Comparison of ENCODE assay signal across 20 cellular contexts in genomic region chr11:70581991-70582885, GRCh38.
A peak's percentile ranks its signal among the peaks of the same experiment; 100 is the strongest.
DNase-seq lines count a peak whose midpoint lies in the region; ATAC-seq, FAIRE-seq and TF ChIP-seq lines count a peak whose summit lies in the region.
"Had no signal": no experiment of that assay in that cellular context is flagged by ENCODE, and none has a peak within 500 bp of the region (broad histone marks: within the 10 kb centered on the region; RNA-seq: fewer than 3 reads in every experiment).

No MANE protein-coding gene starts in this region.

- H3K4me3 Mint-ChIP-seq in H9 = no peak overlapping the region
- H3K4me3 Mint-ChIP-seq: GM23338 had no signal

- TF ChIP-seq RAD21 in H1 (IDR thresholded peaks at IDR 0.05 in 1 of 2, conservative IDR thresholded peaks at IDR 0.05 in 1 of 2; ENCODE audit: low read depth in 2 of 2, low read length in 2 of 2) = no peak

- H4K8ac ChIP-seq in H9 (replicated peaks; ENCODE audit: insufficient read length, low read depth, low read length) (no peak overlapping the region), H1 (ENCODE audit: extremely low read depth, insufficient read depth, low read length) (peak overlapping the region; percentile 12; the same call in 1 of the 2 replicates)

- H2BK12ac ChIP-seq in H9 (ENCODE audit: insufficient read length, low read depth, low read length) = no peak overlapping the region
- H2BK12ac ChIP-seq in H1 (ENCODE audit: low read depth, low read length) = no peak overlapping the region

- H2BK20ac ChIP-seq in H9 (ENCODE audit: low read depth, low read length, poor library complexity, severe bottlenecking) (no peak overlapping the region), H1 (ENCODE audit: low read length) (no peak overlapping the region)

- H3K27me3 Mint-ChIP-seq in H9 (ENCODE audit: low read depth) = peaks cover 2% of the 10 kb centered on the region

- H2AFZ ChIP-seq in H9 (ENCODE audit: low read length) = no peak overlapping the region
- no peak overlapping the region for H2AFZ ChIP-seq in H1 (ENCODE audit: low read length)
- H2AFZ ChIP-seq: GM23338 had no signal

- no peak for FAIRE-seq in H1 (lab: Jason Lieb, UNC)
- FAIRE-seq: GM12878 had no signal

- H3K18ac ChIP-seq in H9 (ENCODE audit: insufficient read length, low read depth, low read length) = no peak overlapping the region
- no peak overlapping the region for H3K18ac ChIP-seq in H1 (ENCODE audit: extremely low read depth, low read length)

- H3K79me1 ChIP-seq in H9 (ENCODE audit: insufficient read depth, low read depth, low read length, poor library complexity, severe bottlenecking) = no peaks in the 10 kb centered on the region
- H3K79me1 ChIP-seq in H1 (ENCODE audit: low read depth, low read length) = peaks cover 4% of the 10 kb centered on the region; the same call in 1 of the 2 replicates

- no peak overlapping the region for H3K56ac ChIP-seq in H9 (ENCODE audit: insufficient read length, low read depth, low read length)
- H3K56ac ChIP-seq in H1 (replicated peaks; ENCODE audit: insufficient read length, low read depth, low read length) = no peak overlapping the region

- H3K23me2 ChIP-seq in H9 (ENCODE audit: insufficient read length, low read depth, low read length, poor library complexity, severe bottlenecking) = no peaks in the 10 kb centered on the region
- peaks cover 6% of the 10 kb centered on the region; the same call in 1 of the 2 replicates for H3K23me2 ChIP-seq in H1 (ENCODE audit: low read depth, low read length)

- intact Hi-C loops in Panc1 (cut with micrococcal nuclease; ENCODE audit: unreplicated experiment) = no loop called here
- intact Hi-C loops in posterior cingulate gyrus (cut with DNase I) = no loop called here

- TF ChIP-seq POLR2A in H1 (IDR thresholded peaks at IDR 0.05; ENCODE audit: control extremely low read depth in 1 of 2, low read depth in 2 of 2, low read length in 2 of 2) (no peak), gastroesophageal sphincter (IDR thresholded peaks at IDR 0.05) (no peak)

- H3K4me1 ChIP-seq in H9 (ENCODE audit: insufficient read depth, low read length) (no peaks in the 10 kb centered on the region), Panc1 (ENCODE audit: control insufficient read depth, insufficient read depth, low read length) (no peaks in the 10 kb centered on the region), H1 (replicated peaks in 1 of 4; ENCODE audit: control insufficient read depth in 3 of 4, insufficient read depth in 4 of 4, low read length in 3 of 4) (peaks cover 0 to 7% (median 4%) of the 10 kb centered on the region in 4 experiments; a peak in 3 of 7 replicates), gastroesophageal sphincter (no peaks in the 10 kb centered on the region)
- H3K4me1 ChIP-seq: SJSA1 had no signal

- H2AK5ac ChIP-seq in H9 (ENCODE audit: insufficient read length, low read length) (no peak overlapping the region), H1 (ENCODE audit: low read depth, low read length) (no peak overlapping the region)

- no peak overlapping the region for H3T11ph ChIP-seq in H9 (ENCODE audit: low read length)

- in situ Hi-C loops in Panc1 (cut with HindIII; ENCODE audit: low pct_unique_long_range_greater_than_20kb, low sequenced_read_pairs) = no loop called here

- H3K9me3 Mint-ChIP-seq in H9 = no peaks in the 10 kb centered on the region
- H3K9me3 Mint-ChIP-seq: GM23338 had no signal

- POLR2A ChIA-PET in Panc1 (lab: Charles Lee) = no interaction called here
- POLR2A ChIA-PET in H1 (lab: Charles Lee; ENCODE audit: partially characterized antibody) = interaction anchor here (0.8 to 1.3 kb wide), 3 partner anchors 12 to 30 kb away, joined by 4 to 6 read pairs (median 4); no protein-coding TSS in a partner anchor

- no peak overlapping the region for H4K5ac ChIP-seq in H9 (ENCODE audit: insufficient read length, low read depth, low read length)
- no peak overlapping the region for H4K5ac ChIP-seq in H1 (ENCODE audit: insufficient read length, low read depth, low read length)

- H3K27me3 ChIP-seq in H9 (ENCODE audit: insufficient read depth, low read length) (no peaks in the 10 kb centered on the region), Panc1 (ENCODE audit: control insufficient read depth, insufficient read depth, low read length) (no peaks in the 10 kb centered on the region), H1 (replicated peaks in 1 of 4; ENCODE audit: control insufficient read depth in 3 of 4, extremely low read depth in 1 of 4, insufficient read depth in 3 of 4, low read length in 3 of 4) (no peaks in the 10 kb centered on the region), gastroesophageal sphincter (no peaks in the 10 kb centered on the region)
- H3K27me3 ChIP-seq: MG63, SJSA1 had no signal

- H3K9me3 ChIP-seq in H9 (ENCODE audit: control insufficient read depth, low read depth, low read length) = no peaks in the 10 kb centered on the region
- H3K9me3 ChIP-seq in Panc1 (ENCODE audit: control insufficient read depth, insufficient read depth, low read depth, low read length) = no peaks in the 10 kb centered on the region
- no peaks in the 10 kb centered on the region for H3K9me3 ChIP-seq in H1 (ENCODE audit: insufficient read depth in 2 of 2, low read depth in 1 of 2, low read length in 1 of 2)
- H3K9me3 ChIP-seq in gastroesophageal sphincter = no peaks in the 10 kb centered on the region
- H3K9me3 ChIP-seq: MG63 had no signal

- no peak for DNase-seq in H9
- DNase-seq in Panc1 (ENCODE audit: low read depth, low spot score) = no peak
- DNase-seq in H1 (ENCODE audit: low read depth in 1 of 2, low spot score in 2 of 2) = no peak
- DNase-seq in posterior cingulate gyrus = peak in 6 of 10 donors; percentile 5 to 77 (median 46)
- no peak for DNase-seq in NCI-H128 (lab: John Stamatoyannopoulos, UW; ENCODE audit: unreplicated experiment)
- DNase-seq in AML-193 (lab: John Stamatoyannopoulos, UW) = no peak
- DNase-seq: DMS 273 treated with DMSO at 0.1 percent for 48 hours, GDM1, Karpas-422, MG63, NCI-H1105, NCI-H1694 treated with DMSO at 0.1 percent for 48 hours, NCI-H2107, NCI-H2227 treated with DMSO at 0.1 percent for 48 hours, RPMI8226 had no signal

- H3K27ac Mint-ChIP-seq in H9 = no peak overlapping the region
- H3K27ac Mint-ChIP-seq: GM23338 had no signal

- H4K20me1 ChIP-seq in H9 (ENCODE audit: control insufficient read depth, insufficient read depth, insufficient read length) (no peaks in the 10 kb centered on the region), H1 (replicated peaks in 1 of 2; ENCODE audit: control insufficient read depth in 1 of 2, insufficient read depth in 2 of 2, low read length in 2 of 2) (peaks cover 4 to 18% of the 10 kb centered on the region in 2 experiments)

- H3K14ac ChIP-seq in H9 (ENCODE audit: insufficient read depth, low read length) (peak overlapping the region; percentile 70; the same call in 1 of the 2 replicates), H1 (ENCODE audit: insufficient read length) (no peak overlapping the region)

- H3K4me2 ChIP-seq in H9 (ENCODE audit: insufficient read depth, insufficient read length, low read length) = no peak overlapping the region
- H3K4me2 ChIP-seq in H1 (ENCODE audit: insufficient read depth in 1 of 2, low read depth in 2 of 2, low read length in 2 of 2) = no peak overlapping the region
- H3K4me2 ChIP-seq: GM23338 had no signal

- H3K4ac ChIP-seq in H9 (ENCODE audit: low read depth, low read length) (no peak overlapping the region), H1 (replicated peaks; ENCODE audit: insufficient read length, low read depth, low read length) (no peak overlapping the region)

- TF ChIP-seq CTCF in H9 (conservative IDR thresholded peaks at IDR 0.05) (no peak), Panc1 (IDR thresholded peaks at IDR 0.05) (no peak), H1 (IDR thresholded peaks at IDR 0.05; ENCODE audit: control extremely low read depth in 1 of 3, insufficient read depth in 1 of 3, low read depth in 1 of 3, low read length in 3 of 3) (no peak), gastroesophageal sphincter (IDR thresholded peaks at IDR 0.05) (no peak)

- no TSS peak for BruUV-seq in Panc1 (replicated peaks; lab: Mats Ljungman, UMichigan)

- no CpG with 5 or more reads among the region's 25 CpGs for whole genome bisulfite sequencing in H9 (ENCODE audit: extremely low coverage, insufficient read length, low lambda C conversion rate)
- 88% methylated on average over 25 of the region's 25 CpGs; no CpG with 5 or more reads in 1 of the 2 experiments for WGBS in H1 (ENCODE audit: extremely low coverage in 1 of 2, insufficient coverage in 1 of 2, insufficient read length in 1 of 2, insufficient replicate concordance in 2 of 2, low coverage in 1 of 2, low lambda C conversion rate in 2 of 2, missing lambda C conversion rate in 1 of 2), 2 experiments
- WGBS in gastroesophageal sphincter (ENCODE audit: low coverage in 1 of 2), 2 donors = no CpG with 5 or more reads among the region's 25 CpGs

- peaks cover 0 to 1% (median 0%) of the 10 kb centered on the region in 3 experiments; a peak in 1 of 7 replicates for H3K36me3 Mint-ChIP-seq in H9 (ENCODE audit: insufficient read depth in 1 of 3, low read depth in 3 of 3)

- H3K4me3 ChIP-seq in Panc1 (ENCODE audit: low read depth in 2 of 2, low read length in 2 of 2) (no peak overlapping the region), H1 (ENCODE audit: extremely low read depth in 1 of 4, insufficient read depth in 2 of 4, low read depth in 3 of 4, low read length in 4 of 4) (no peak overlapping the region), gastroesophageal sphincter (no peak overlapping the region)
- H3K4me3 ChIP-seq: GM12878, GM23338, MG63, SJSA1 had no signal

- CTCF ChIA-PET in Panc1 (lab: Charles Lee) (no interaction called here), H1 (lab: Charles Lee; ENCODE audit: partially characterized antibody) (interaction anchor here (0.7 to 2.9 kb wide), 9 partner anchors 10 to 622 kb away, joined by 3 to 11 read pairs (median 3); no protein-coding TSS in a partner anchor)

- H3K27ac ChIP-seq in H9 (ENCODE audit: insufficient read length, low read depth, low read length) (no peak overlapping the region), Panc1 (ENCODE audit: low read length) (no peak overlapping the region), H1 (ENCODE audit: low read depth, low read length) (no peak overlapping the region), gastroesophageal sphincter (no peak overlapping the region)
- H3K27ac ChIP-seq: C4-2B, SJSA1 had no signal

- no peak overlapping the region for H2BK5ac ChIP-seq in H9 (ENCODE audit: insufficient read length, low read length)
- H2BK5ac ChIP-seq in H1 (ENCODE audit: low read depth, low read length) = no peak overlapping the region

- no peak for TF ChIP-seq EP300 in H1 (IDR thresholded peaks at IDR 0.05; ENCODE audit: borderline replicate concordance in 1 of 2, low read depth in 2 of 2, low read length in 2 of 2)
- no peak for TF ChIP-seq EP300 in gastroesophageal sphincter (IDR thresholded peaks at IDR 0.05)

- H3K36me3 ChIP-seq in Panc1 (ENCODE audit: control insufficient read depth, insufficient read depth, low read length) (no peaks in the 10 kb centered on the region), H1 (ENCODE audit: control insufficient read depth in 2 of 4, insufficient read depth in 4 of 4, low read length in 3 of 4) (no peaks in the 10 kb centered on the region), gastroesophageal sphincter (no peaks in the 10 kb centered on the region)
- H3K36me3 ChIP-seq: MG63, SJSA1 had no signal

- H3K4me1 Mint-ChIP-seq in H9 = peaks cover 16% of the 10 kb centered on the region in 2 experiments

- H3K23ac ChIP-seq in H9 (ENCODE audit: insufficient read length, low read depth, low read length) (no peak overlapping the region), H1 (ENCODE audit: insufficient read length) (no peak overlapping the region)

- H3K9ac ChIP-seq in H9 (ENCODE audit: extremely low read depth, insufficient read length, low read length) (no peak overlapping the region), H1 (replicated peaks in 1 of 4; ENCODE audit: extremely low read depth in 1 of 4, low read depth in 3 of 4, low read length in 3 of 4) (no peak overlapping the region)

- no peak overlapping the region for H2BK120ac ChIP-seq in H9 (ENCODE audit: low read depth, low read length, poor library complexity, severe bottlenecking)
- no peak overlapping the region for H2BK120ac ChIP-seq in H1 (replicated peaks; ENCODE audit: low read depth, low read length)

- H3K79me2 ChIP-seq in H9 (ENCODE audit: insufficient read depth, low read length) (no peaks in the 10 kb centered on the region), H1 (ENCODE audit: control insufficient read depth in 1 of 2, insufficient read depth in 2 of 2, low read length in 2 of 2) (no peaks in the 10 kb centered on the region; a peak in 1 of 4 replicates)

- ATAC-seq in Panc1 = peak; percentile 49
- ATAC-seq in gastroesophageal sphincter = no peak
- ATAC-seq: GM12878, GM23338 had no signal

- H2BK15ac ChIP-seq in H9 (ENCODE audit: low read depth, low read length) (no peak overlapping the region), H1 (ENCODE audit: low read length) (no peak overlapping the region)

- H4K91ac ChIP-seq in H9 (ENCODE audit: insufficient read length, low read depth, low read length) (no peak overlapping the region), H1 (replicated peaks; ENCODE audit: insufficient read length, low read length) (no peak overlapping the region)

Comparison
In these comparisons a context has a peak if more than half of its experiments do, and no peak if none do; other contexts are left out.
1. DNase-seq: peak in posterior cingulate gyrus (6 of 10); none in H9 (single experiment), Panc1 (single experiment), H1 (0 of 2), NCI-H128 (single experiment) and AML-193 (0 of 2).